Comparison of ENCODE assay signal across 10 cellular contexts in genomic region chr10:22805304-22805703, GRCh38.
A peak's percentile ranks its signal among the peaks of the same experiment; 100 is the strongest.
DNase-seq lines count a peak whose midpoint lies in the region; ATAC-seq and TF ChIP-seq lines count a peak whose summit lies in the region.
"Had no signal": no experiment of that assay in that cellular context is flagged by ENCODE, and none has a peak within 500 bp of the region (broad histone marks: within the 10 kb centered on the region; RNA-seq: fewer than 3 reads in every experiment).

No MANE protein-coding gene starts in this region.

- H3K4me3 Mint-ChIP-seq in H9: no peak overlapping the region

- no peak overlapping the region for H3K4ac ChIP-seq in H9 (ENCODE audit: low read depth, low read length)

- H4K20me1 ChIP-seq in H9 (ENCODE audit: control insufficient read depth, insufficient read depth, insufficient read length): no peaks in the 10 kb centered on the region

- H3K9ac ChIP-seq in H9 (ENCODE audit: extremely low read depth, insufficient read length, low read length): no peak overlapping the region

- ATAC-seq in HG03565 (IDR thresholded peaks at IDR 0.05; ENCODE audit: unreplicated experiment) (no peak), GM18502 (IDR thresholded peaks at IDR 0.05; ENCODE audit: poor library complexity, unreplicated experiment) (no peak)

- H3K18ac ChIP-seq in H9 (ENCODE audit: insufficient read length, low read depth, low read length): no peak overlapping the region

- H3K56ac ChIP-seq in H9 (ENCODE audit: insufficient read length, low read depth, low read length): no peak overlapping the region

- H3K27me3 Mint-ChIP-seq in H9 (ENCODE audit: low read depth): peaks cover 31% of the 10 kb centered on the region

- H2AK5ac ChIP-seq in H9 (ENCODE audit: insufficient read length, low read length): no peak overlapping the region

- WGBS in H9 (ENCODE audit: extremely low coverage, insufficient read length, low lambda C conversion rate): no CpG with 5 or more reads among the region's 4 CpGs

- no peak overlapping the region for H3K27ac Mint-ChIP-seq in H9

- H3K79me2 ChIP-seq in H9 (ENCODE audit: insufficient read depth, low read length): no peaks in the 10 kb centered on the region

- H3T11ph ChIP-seq in H9 (ENCODE audit: low read length): no peak overlapping the region

- H3K79me1 ChIP-seq in H9 (ENCODE audit: insufficient read depth, low read depth, low read length, poor library complexity, severe bottlenecking): no peaks in the 10 kb centered on the region

- H3K36me3 Mint-ChIP-seq in H9 (ENCODE audit: insufficient read depth in 1 of 3, low read depth in 3 of 3): no peaks in the 10 kb centered on the region; a peak in 2 of 7 replicates

- no peak overlapping the region for H2BK15ac ChIP-seq in H9 (ENCODE audit: low read depth, low read length)

- no peak overlapping the region for H4K5ac ChIP-seq in H9 (ENCODE audit: insufficient read length, low read depth, low read length)

- H3K9me3 Mint-ChIP-seq in H9: peaks cover 5 to 6% of the 10 kb centered on the region in 2 experiments; a peak in 4 of 5 replicates

- no peaks in the 10 kb centered on the region for H3K4me1 ChIP-seq in H9 (ENCODE audit: insufficient read depth, low read length)

- no peak overlapping the region for H3K4me2 ChIP-seq in H9 (ENCODE audit: insufficient read depth, insufficient read length, low read length)

- H2AFZ ChIP-seq in H9 (ENCODE audit: low read length): no peak overlapping the region

- no peak overlapping the region for H3K14ac ChIP-seq in H9 (ENCODE audit: insufficient read depth, low read length)

- no peak overlapping the region for H4K91ac ChIP-seq in H9 (ENCODE audit: insufficient read length, low read depth, low read length)

- no peak overlapping the region for H2BK20ac ChIP-seq in H9 (ENCODE audit: low read depth, low read length, poor library complexity, severe bottlenecking)

- no peak overlapping the region for H4K8ac ChIP-seq in H9 (replicated peaks; ENCODE audit: insufficient read length, low read depth, low read length)

- DNase-seq in NCI-H748 (lab: John Stamatoyannopoulos, UW; ENCODE audit: unreplicated experiment): peak; percentile 96
- DNase-seq in NCI-H748 treated with DMSO at 0.1 percent for 48 hours (lab: John Stamatoyannopoulos, UW): no peak
- peak; percentile 4 for DNase-seq in NCI-H526 treated with DMSO at 0.1 percent for 48 hours (lab: John Stamatoyannopoulos, UW)
- peak; percentile 34 for DNase-seq in fibroblast of pulmonary artery (ENCODE audit: low read depth)
- DNase-seq in H9: no peak
- DNase-seq: activated naive CD4-positive, alpha-beta T cell had no signal

- H2BK12ac ChIP-seq in H9 (ENCODE audit: insufficient read length, low read depth, low read length): no peak overlapping the region

- H3K4me3 ChIP-seq in fibroblast of pulmonary artery (replicated peaks; ENCODE audit: low read depth, low read length): no peak overlapping the region
- H3K4me3 ChIP-seq: lung had no signal

- no peaks in the 10 kb centered on the region; a peak in 1 of 4 replicates for H3K4me1 Mint-ChIP-seq in H9

- no peak overlapping the region for H3K23ac ChIP-seq in H9 (ENCODE audit: insufficient read length, low read depth, low read length)

- no peaks in the 10 kb centered on the region for H3K9me3 ChIP-seq in H9 (ENCODE audit: control insufficient read depth, low read depth, low read length)

- no peak overlapping the region for H2BK120ac ChIP-seq in H9 (ENCODE audit: low read depth, low read length, poor library complexity, severe bottlenecking)

- no peaks in the 10 kb centered on the region for H3K27me3 ChIP-seq in H9 (ENCODE audit: insufficient read depth, low read length)

- no peak overlapping the region for H2BK5ac ChIP-seq in H9 (ENCODE audit: insufficient read length, low read length)

- H3K27ac ChIP-seq in temporal lobe (ENCODE audit: low read depth, low read length) (peak overlapping the region; percentile 96), H9 (ENCODE audit: insufficient read length, low read depth, low read length) (no peak overlapping the region)

- TF ChIP-seq CTCF in fibroblast of pulmonary artery (IDR thresholded peaks at IDR 0.05; ENCODE audit: low read length, missing control alignments) (no peak), H9 (conservative IDR thresholded peaks at IDR 0.05) (no peak)

- no peaks in the 10 kb centered on the region for H3K23me2 ChIP-seq in H9 (ENCODE audit: insufficient read length, low read depth, low read length, poor library complexity, severe bottlenecking)

Comparison
In these comparisons a context has a peak if more than half of its experiments do, and no peak if none do; other contexts are left out.
1. DNase-seq: peak in NCI-H748 (single experiment), NCI-H526 treated with DMSO at 0.1 percent for 48 hours (single experiment) and fibroblast of pulmonary artery (single experiment); none in NCI-H748 treated with DMSO at 0.1 percent for 48 hours (single experiment) and H9 (single experiment).